28 cellular contexts compared by ENCODE assay signal in the genomic region with DNA sequence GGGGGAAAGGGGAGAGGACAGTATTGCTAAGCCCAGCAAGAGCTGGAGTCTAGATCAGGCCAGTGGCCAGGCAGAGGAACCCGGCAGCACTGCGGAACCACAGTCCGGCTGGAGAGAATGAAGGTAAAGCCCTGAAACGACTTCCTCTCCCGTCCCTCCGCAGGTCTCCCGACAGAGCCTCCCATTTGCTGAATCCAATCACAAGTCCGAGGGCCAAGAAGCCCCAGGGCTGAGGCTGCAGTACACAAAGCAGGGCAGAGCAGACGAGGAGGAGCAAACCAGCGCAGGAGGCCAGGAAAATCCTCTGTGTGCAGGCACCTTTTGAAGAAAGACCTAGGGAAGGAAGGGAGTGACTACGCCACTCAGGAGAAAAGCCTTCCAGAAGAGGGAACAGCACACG.
"Had no signal": no experiment of that assay in that cellular context is flagged by ENCODE, and none has a peak within 500 bp of the region (broad histone marks: within the 10 kb centered on the region; RNA-seq: fewer than 3 reads in every experiment).

No MANE protein-coding gene starts in this region.

- H3K9me3 Mint-ChIP-seq: activated CD4-positive, alpha-beta T cell treated with anti-CD3 and anti-CD28 coated beads, Interleukin-2, amount 10 ng/mL, durations not matched to agents 24 days and 14 days; activated naive CD4-positive, alpha-beta T cell treated with anti-CD3 and anti-CD28 coated beads, Interleukin-2, amount 50 U/mL, for 24 hours; activated T-cell treated with anti-CD3 and anti-CD28 coated beads, Interleukin-2, amount 50 U/mL, for 24 hours; activated T-helper 1 cell treated with anti-CD3 and anti-CD28 coated beads, Interleukin-12 subunit alpha, Interleukin-12 subunit beta, Interleukin-2, Interleukin-4 antibody, amounts not matched to agents 30 ng/mL and 10 ng/mL and 1 ng/mL, durations not matched to agents 14 hours and 24 hours and 36 hours; T-helper 2 cell treated with Interferon-gamma antibody and Interleukin-4, amounts not matched to agents 5 μg/mL and 100 μg/mL, for 36 hours had no signal

- H3K36me3 Mint-ChIP-seq: activated CD8-positive, alpha-beta memory T cell treated with anti-CD3 and anti-CD28 coated beads, Interleukin-2, amount 10 ng/mL, durations not matched to agents 7 days and 5 days; activated naive CD4-positive, alpha-beta T cell treated with anti-CD3 and anti-CD28 coated beads, Interleukin-2, amount 50 U/mL, for 24 hours had no signal

- H3K27ac ChIP-seq: brain microvascular endothelial cell, cardiac muscle cell, Peyer's patch, RWPE1, SJCRH30 had no signal

- ATAC-seq: activated CD8-positive, alpha-beta memory T cell treated with anti-CD3 and anti-CD28 coated beads, Interleukin-2, amount 10 ng/mL, durations not matched to agents 7 days and 5 days; SK-N-SH treated with all-trans-retinoic acid at 6 μM for 48 hours had no signal

- H3K27me3 Mint-ChIP-seq: activated naive CD4-positive, alpha-beta T cell treated with anti-CD3 and anti-CD28 coated beads, Interleukin-2, amount 50 U/mL, for 24 hours; activated T-cell treated with anti-CD3 and anti-CD28 coated beads, Interleukin-2, amount 50 U/mL, for 24 hours had no signal

- H3K4me1 ChIP-seq: Peyer's patch, SJCRH30 had no signal

- H3K4me1 Mint-ChIP-seq: activated B cell treated with CpG ODN at 0.5 μM for 24 hours; activated CD4-positive, alpha-beta T cell treated with anti-CD3 and anti-CD28 coated beads, Interleukin-2, amount 10 ng/mL, durations not matched to agents 24 days and 14 days; activated CD8-positive, alpha-beta memory T cell treated with anti-CD3 and anti-CD28 coated beads, Interleukin-2, amount 10 ng/mL, durations not matched to agents 7 days and 5 days; activated naive CD4-positive, alpha-beta T cell treated with anti-CD3 and anti-CD28 coated beads, Interleukin-2, amount 50 U/mL, for 24 hours had no signal

- H3K9me3 ChIP-seq: Peyer's patch, SJCRH30 had no signal

- H3K4me3 Mint-ChIP-seq: activated B cell treated with CpG ODN at 0.5 μM for 24 hours; activated CD4-positive, alpha-beta T cell treated with anti-CD3 and anti-CD28 coated beads, Interleukin-2, amount 10 ng/mL, durations not matched to agents 24 days and 14 days; activated CD8-positive, alpha-beta memory T cell treated with anti-CD3 and anti-CD28 coated beads, Interleukin-2, amount 10 ng/mL, durations not matched to agents 7 days and 5 days; activated naive CD4-positive, alpha-beta T cell treated with anti-CD3 and anti-CD28 coated beads, Interleukin-2, amount 50 U/mL, for 24 hours; activated T-cell treated with anti-CD3 and anti-CD28 coated beads, Interleukin-2, amount 50 U/mL, for 24 hours; activated T-helper 1 cell treated with anti-CD3 and anti-CD28 coated beads, Interleukin-12 subunit alpha, Interleukin-12 subunit beta, Interleukin-2, Interleukin-4 antibody, amounts not matched to agents 30 ng/mL and 10 ng/mL and 1 ng/mL, durations not matched to agents 14 hours and 24 hours and 36 hours; T-helper 2 cell treated with Interferon-gamma antibody and Interleukin-4, amounts not matched to agents 5 μg/mL and 100 μg/mL, for 36 hours had no signal

- H3K4me3 ChIP-seq: cardiac muscle cell, Peyer's patch, SJCRH30 had no signal

- H3K36me3 ChIP-seq: brain microvascular endothelial cell, cardiac muscle cell, Peyer's patch, SJCRH30 had no signal

- H3K27ac Mint-ChIP-seq: activated B cell treated with CpG ODN at 0.5 μM for 24 hours; activated CD4-positive, alpha-beta T cell treated with anti-CD3 and anti-CD28 coated beads, Interleukin-2, amount 10 ng/mL, durations not matched to agents 24 days and 14 days; activated CD8-positive, alpha-beta memory T cell treated with anti-CD3 and anti-CD28 coated beads, Interleukin-2, amount 10 ng/mL, durations not matched to agents 7 days and 5 days; activated naive CD4-positive, alpha-beta T cell treated with anti-CD3 and anti-CD28 coated beads, Interleukin-2, amount 50 U/mL, for 24 hours; activated T-cell treated with anti-CD3 and anti-CD28 coated beads, Interleukin-2, amount 50 U/mL, for 24 hours; activated T-helper 1 cell treated with anti-CD3 and anti-CD28 coated beads, Interleukin-12 subunit alpha, Interleukin-12 subunit beta, Interleukin-2, Interleukin-4 antibody, amounts not matched to agents 30 ng/mL and 10 ng/mL and 1 ng/mL, durations not matched to agents 14 hours and 24 hours and 36 hours; T-helper 2 cell treated with Interferon-gamma antibody and Interleukin-4, amounts not matched to agents 5 μg/mL and 100 μg/mL, for 36 hours had no signal

- DNase-seq: activated B cell treated with CpG ODN at 0.5 μM for 24 hours; activated CD4-positive, alpha-beta T cell treated with anti-CD3 and anti-CD28 coated beads for 1 hour; activated CD4-positive, alpha-beta T cell treated with anti-CD3 and anti-CD28 coated beads, Interleukin-2, amount 10 ng/mL, durations not matched to agents 24 days and 14 days; activated CD4-positive, alpha-beta T cell treated with anti-CD3 and anti-CD28 coated beads, Interleukin-2, amount 50 U/mL, for 48 hours; activated CD8-positive, alpha-beta memory T cell treated with anti-CD3 and anti-CD28 coated beads, Interleukin-2, amount 10 ng/mL, durations not matched to agents 7 days and 5 days; activated effector memory CD4-positive, alpha-beta T cell treated with Interleukin-2 at 50 U/mL for 16 hours; activated naive CD4-positive, alpha-beta T cell; activated T-cell treated with anti-CD3 and anti-CD28 coated beads, Interleukin-2, amount 50 U/mL, for 24 hours; amygdala; brain microvascular endothelial cell; Karpas-422; MM.1S; NCI-H1105; NCI-H1436; NCI-H1694 treated with DMSO at 0.1 percent for 48 hours; NCI-H2029 treated with DMSO at 0.1 percent for 48 hours; NCI-H510A treated with DMSO at 0.1 percent for 48 hours; NCI-H69; Peyer's patch; Right ventricle myocardium superior; SJCRH30; SW 1271 had no signal

- H3K27me3 ChIP-seq: brain microvascular endothelial cell, cardiac muscle cell, Peyer's patch, SJCRH30 had no signal
